In the genomic region with DNA sequence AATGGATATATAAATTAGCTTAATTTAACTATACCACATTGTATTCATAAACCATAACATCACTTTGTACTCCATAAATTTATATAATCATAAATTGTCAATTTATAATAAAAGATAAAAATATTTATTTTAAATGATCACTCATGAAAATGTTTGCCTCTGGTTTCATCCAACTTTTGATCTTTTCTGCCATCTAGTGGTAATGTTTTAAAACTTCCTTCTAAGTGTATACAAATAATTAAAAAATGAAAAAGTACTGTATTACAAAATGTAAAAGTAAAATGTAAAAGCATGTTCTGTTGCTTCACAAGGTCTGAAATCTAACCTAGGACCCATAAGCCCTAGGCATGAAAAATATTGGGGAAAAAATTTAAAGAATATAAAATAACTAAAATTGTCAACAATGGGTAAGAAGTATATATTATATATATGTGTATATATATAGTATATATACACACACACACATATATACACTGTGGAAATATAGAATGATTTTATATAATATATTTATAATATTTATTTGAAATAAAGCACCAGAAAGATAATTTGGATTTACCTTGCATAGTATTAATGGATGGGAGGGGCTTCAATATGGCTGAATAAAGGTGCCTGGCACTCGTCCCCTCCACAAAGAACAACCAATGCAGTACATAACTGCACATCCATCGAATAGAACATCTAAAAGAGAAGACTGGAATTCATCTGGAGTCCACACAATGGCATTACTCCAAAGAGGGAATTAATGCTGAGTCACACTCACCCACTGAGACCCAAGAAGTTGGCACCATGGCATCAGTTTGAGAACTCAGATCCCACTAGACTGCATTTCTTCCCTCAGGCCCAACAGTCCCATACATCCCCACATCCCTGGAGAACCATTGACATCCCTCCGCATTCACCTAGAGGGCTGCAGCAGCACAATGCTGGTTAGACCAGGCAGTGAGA, we compare ENCODE assay signal across 9 cellular contexts. TPM values are rescaled to one million over a fixed set of nuclear protein-coding genes. Genes with fewer than 3 reads are reported as not detected.
DNase-seq lines count a peak whose midpoint lies in the region; ATAC-seq, FAIRE-seq and TF ChIP-seq lines count a peak whose summit lies in the region.
"Had no signal": no experiment of that assay in that cellular context is flagged by ENCODE, and none has a peak within 500 bp of the region (broad histone marks: within the 10 kb centered on the region; RNA-seq: fewer than 3 reads in every experiment).

No MANE protein-coding gene starts in this region.

- H3K79me2 ChIP-seq in H1 (ENCODE audit: control insufficient read depth in 1 of 2, insufficient read depth in 2 of 2, low read length in 2 of 2): no peaks in the 10 kb centered on the region

- H2AK5ac ChIP-seq in H1 (ENCODE audit: low read depth, low read length): 0 out of 2 replicates have a peak overlapping the region, but pooled peaks have one; percentile 3

- H3K23me2 ChIP-seq in H1 (ENCODE audit: low read depth, low read length): no peaks in the 10 kb centered on the region

- no peak overlapping the region for H2BK5ac ChIP-seq in H1 (ENCODE audit: low read depth, low read length)

- no peak overlapping the region for H3K4me2 ChIP-seq in H1 (ENCODE audit: insufficient read depth in 1 of 2, low read depth in 2 of 2, low read length in 2 of 2)

- peak; percentile 53 for ATAC-seq in HG02678 (IDR thresholded peaks at IDR 0.05; ENCODE audit: unreplicated experiment)

- H3K27ac ChIP-seq in H1 (ENCODE audit: low read depth, low read length) (no peak overlapping the region), substantia nigra (ENCODE audit: low read depth, low read length, poor library complexity, severe bottlenecking) (no peak overlapping the region)

- no peaks in the 10 kb centered on the region for H3K4me1 ChIP-seq in H1 (replicated peaks in 1 of 4; ENCODE audit: control insufficient read depth in 3 of 4, insufficient read depth in 4 of 4, low read length in 3 of 4)

- CTCF ChIA-PET in H1 (lab: Charles Lee; ENCODE audit: partially characterized antibody): interaction anchor here (0.7 to 3.5 kb wide), 10 partner anchors 12 to 112 kb away, joined by 3 to 37 read pairs (median 4); no protein-coding TSS in a partner anchor

- TF ChIP-seq EP300 in H1 (IDR thresholded peaks at IDR 0.05; ENCODE audit: borderline replicate concordance in 1 of 2, low read depth in 2 of 2, low read length in 2 of 2): no peak

- 72% methylated on average over 3 of the region's 3 CpGs; no CpG with 5 or more reads in 1 of the 2 experiments for WGBS in H1 (ENCODE audit: extremely low coverage in 1 of 2, insufficient coverage in 1 of 2, insufficient read length in 1 of 2, insufficient replicate concordance in 2 of 2, low coverage in 1 of 2, low lambda C conversion rate in 2 of 2, missing lambda C conversion rate in 1 of 2), 2 experiments

- H2BK120ac ChIP-seq in H1 (replicated peaks; ENCODE audit: low read depth, low read length): no peak overlapping the region

- no peaks in the 10 kb centered on the region for H3K36me3 Mint-ChIP-seq in osteocyte (ENCODE audit: unreplicated experiment)
- H3K36me3 Mint-ChIP-seq in activated naive CD8-positive, alpha-beta T cell treated with anti-CD3 and anti-CD28 coated beads for 36 hours: no peaks in the 10 kb centered on the region

- peak overlapping the region; percentile 88; the same call in 1 of the 2 replicates for H2AFZ ChIP-seq in H1 (ENCODE audit: low read length)

- no peak overlapping the region for H4K91ac ChIP-seq in H1 (replicated peaks; ENCODE audit: insufficient read length, low read length)

- H2BK15ac ChIP-seq in H1 (ENCODE audit: low read length): 0 out of 2 replicates have a peak overlapping the region, but pooled peaks have one; percentile 40

- H3K36me3 ChIP-seq in H1 (ENCODE audit: control insufficient read depth in 2 of 4, insufficient read depth in 4 of 4, low read length in 3 of 4): no peaks in the 10 kb centered on the region

- H2BK20ac ChIP-seq in H1 (ENCODE audit: low read length): no peak overlapping the region

- no peak overlapping the region for H3K27ac Mint-ChIP-seq in osteocyte (ENCODE audit: unreplicated experiment)
- no peak overlapping the region for H3K27ac Mint-ChIP-seq in activated naive CD8-positive, alpha-beta T cell treated with anti-CD3 and anti-CD28 coated beads for 36 hours
- H3K27ac Mint-ChIP-seq: dendritic cell treated with granulocyte-macrophage colony-stimulating factor and Interleukin-4, amounts not matched to agents 40 ng/mL and 50 ng/mL, for 4 days had no signal

- H3K9ac ChIP-seq in H1 (replicated peaks in 1 of 4; ENCODE audit: extremely low read depth in 1 of 4, low read depth in 3 of 4, low read length in 3 of 4): no peak overlapping the region

- no peak overlapping the region for H3K4me3 Mint-ChIP-seq in osteocyte (ENCODE audit: unreplicated experiment)
- no peak overlapping the region for H3K4me3 Mint-ChIP-seq in activated naive CD8-positive, alpha-beta T cell treated with anti-CD3 and anti-CD28 coated beads for 36 hours
- H3K4me3 Mint-ChIP-seq: dendritic cell treated with granulocyte-macrophage colony-stimulating factor and Interleukin-4, amounts not matched to agents 40 ng/mL and 50 ng/mL, for 4 days had no signal

- no peak for TF ChIP-seq POLR2A in H1 (IDR thresholded peaks at IDR 0.05; ENCODE audit: control extremely low read depth in 1 of 2, low read depth in 2 of 2, low read length in 2 of 2)

- TF ChIP-seq RAD21 in H1 (IDR thresholded peaks at IDR 0.05 in 1 of 2, conservative IDR thresholded peaks at IDR 0.05 in 1 of 2; ENCODE audit: low read depth in 2 of 2, low read length in 2 of 2): peak in 1 of 2 experiments; percentile 64

- FAIRE-seq in H1 (lab: Jason Lieb, UNC): no peak

- TF ChIP-seq CTCF in H1 (IDR thresholded peaks at IDR 0.05; ENCODE audit: control extremely low read depth in 1 of 3, insufficient read depth in 1 of 3, low read depth in 1 of 3, low read length in 3 of 3) (peak in 1 of 3 experiments; percentile 31; a peak in 1 of 4 replicates), osteocyte (IDR thresholded peaks at IDR 0.05) (peak; percentile 68)

- no peaks in the 10 kb centered on the region for H3K79me1 ChIP-seq in H1 (ENCODE audit: low read depth, low read length)

- no peaks in the 10 kb centered on the region for H3K27me3 ChIP-seq in H1 (replicated peaks in 1 of 4; ENCODE audit: control insufficient read depth in 3 of 4, extremely low read depth in 1 of 4, insufficient read depth in 3 of 4, low read length in 3 of 4)

- no peak overlapping the region for H3K23ac ChIP-seq in H1 (ENCODE audit: insufficient read length)

- no peak overlapping the region for H3K18ac ChIP-seq in H1 (ENCODE audit: extremely low read depth, low read length)

- H3K56ac ChIP-seq in H1 (replicated peaks; ENCODE audit: insufficient read length, low read depth, low read length): no peak overlapping the region

- H3K4me1 Mint-ChIP-seq in osteocyte (ENCODE audit: unreplicated experiment): peaks cover 17% of the 10 kb centered on the region
- H3K4me1 Mint-ChIP-seq in activated naive CD8-positive, alpha-beta T cell treated with anti-CD3 and anti-CD28 coated beads for 36 hours: peaks cover 9% of the 10 kb centered on the region

- H3K9me3 Mint-ChIP-seq in osteocyte (ENCODE audit: unreplicated experiment): peaks cover 11% of the 10 kb centered on the region
- peaks cover 3% of the 10 kb centered on the region for H3K9me3 Mint-ChIP-seq in activated naive CD8-positive, alpha-beta T cell treated with anti-CD3 and anti-CD28 coated beads for 36 hours
- H3K9me3 Mint-ChIP-seq: dendritic cell treated with granulocyte-macrophage colony-stimulating factor and Interleukin-4, amounts not matched to agents 40 ng/mL and 50 ng/mL, for 4 days had no signal

- H4K5ac ChIP-seq in H1 (ENCODE audit: insufficient read length, low read depth, low read length): no peak overlapping the region

- no peak overlapping the region for H4K8ac ChIP-seq in H1 (ENCODE audit: extremely low read depth, insufficient read depth, low read length)

- H2BK12ac ChIP-seq in H1 (ENCODE audit: low read depth, low read length): peak overlapping the region; percentile 84; the same call in 1 of the 2 replicates

- POLR2A ChIA-PET in H1 (lab: Charles Lee; ENCODE audit: partially characterized antibody): no interaction called here

- DNase-seq in CD1c-positive myeloid dendritic cell (ENCODE audit: extremely low spot score) (peak; percentile 76), NCI-H82 (lab: John Stamatoyannopoulos, UW) (peak; percentile 41), H1 (ENCODE audit: low read depth in 1 of 2, low spot score in 2 of 2) (no peak), osteocyte (ENCODE audit: extremely low spot score, unreplicated experiment) (no peak), substantia nigra (lab: John Stamatoyannopoulos, UW) (no peak), activated gamma-delta T cell (lab: John Stamatoyannopoulos, UW) (no peak)
- DNase-seq in activated naive CD8-positive, alpha-beta T cell treated with anti-CD3 and anti-CD28 coated beads for 36 hours: no peak

- H3K27me3 Mint-ChIP-seq in osteocyte (ENCODE audit: unreplicated experiment): peaks cover 38% of the 10 kb centered on the region
- peaks cover 16% of the 10 kb centered on the region for H3K27me3 Mint-ChIP-seq in activated naive CD8-positive, alpha-beta T cell treated with anti-CD3 and anti-CD28 coated beads for 36 hours
- H3K27me3 Mint-ChIP-seq: dendritic cell treated with granulocyte-macrophage colony-stimulating factor and Interleukin-4, amounts not matched to agents 40 ng/mL and 50 ng/mL, for 4 days had no signal

- H4K20me1 ChIP-seq in H1 (replicated peaks in 1 of 2; ENCODE audit: control insufficient read depth in 1 of 2, insufficient read depth in 2 of 2, low read length in 2 of 2): no peaks in the 10 kb centered on the region

- no peak overlapping the region for H3K4ac ChIP-seq in H1 (replicated peaks; ENCODE audit: insufficient read length, low read depth, low read length)

- no peak overlapping the region for H3K4me3 ChIP-seq in H1 (ENCODE audit: extremely low read depth in 1 of 4, insufficient read depth in 2 of 4, low read depth in 3 of 4, low read length in 4 of 4)

- H3K9me3 ChIP-seq in H1 (ENCODE audit: insufficient read depth in 2 of 2, low read depth in 1 of 2, low read length in 1 of 2): no peaks in the 10 kb centered on the region

- H3K14ac ChIP-seq in H1 (ENCODE audit: insufficient read length): no peak overlapping the region

TF ChIP-seq in H1, 55 proteins besides CTCF, POLR2A, EP300 and RAD21 (continues in another document):
- peak; percentile 28; the same call in 1 of the 2 replicates for TF ChIP-seq BACH1 (IDR thresholded peaks at IDR 0.05; ENCODE audit: low read length)

RNA-seq across cellular contexts. Expression of a gene that starts 32.5 kb away (rescaled TPM):
- 5.7 and 6.7 TPM in 2 replicates for total RNA-seq in H1 (2021; fragmentation: NEBNext Ultra II Directional; extraction: Animal tissue kit (Norgen Biotek cat#: 25700))
- 0.50 and 0.71 TPM in 2 replicates for polyA plus RNA-seq in H1 (2011; rRNA removed)
- 1.5 TPM for polyA plus RNA-seq in H1 (2011; cell fraction: cytosol; rRNA removed)
- polyA plus RNA-seq in H1 (2011; cell fraction: nucleus; rRNA removed): 0.23 TPM
- polyA plus RNA-seq in H1 (2012, experiment 1 of 2): 1.5 to 5.3 TPM (median 2.6 TPM) in 4 replicates
- 0.62 TPM for polyA plus RNA-seq in H1 (2012, experiment 2 of 2)
- 12.3 TPM for polyA plus RNA-seq in H1 (2013, experiment 1 of 2)
- 12.5 TPM for polyA plus RNA-seq in H1 (2013, experiment 2 of 2)
- polyA minus RNA-seq in H1 (2011; rRNA and poly(A)+ RNA removed): 1.3 and 2.0 TPM in 2 replicates
- 3.4 TPM for polyA minus RNA-seq in H1 (2011; cell fraction: cytosol; rRNA and poly(A)+ RNA removed)
- 3.2 TPM for polyA minus RNA-seq in H1 (2011; cell fraction: nucleus; rRNA and poly(A)+ RNA removed)
- 193 and 237 TPM in 2 replicates for total RNA-seq in osteocyte
- 10 to 100 TPM; 34.3 to 35.1 TPM for total RNA-seq in activated naive CD8-positive, alpha-beta T cell treated with anti-CD3 and anti-CD28 coated beads for 36 hours

Comparison
In these comparisons a context has a peak if more than half of its experiments do, and no peak if none do; other contexts are left out.
1. DNase-seq: peak in CD1c-positive myeloid dendritic cell (single experiment) and NCI-H82 (single experiment); none in H1 (0 of 2), osteocyte (single experiment), substantia nigra (0 of 49), activated naive CD8-positive, alpha-beta T cell treated with anti-CD3 and anti-CD28 coated beads for 36 hours (single experiment) and activated gamma-delta T cell (single experiment).